Comparison of ENCODE assay signal across 16 cellular contexts in genomic region chr1:196861429-196861828, GRCh38. TPM values are rescaled to one million over a fixed set of nuclear protein-coding genes. Genes with fewer than 3 reads are reported as not detected.
DNase-seq lines count a peak whose midpoint lies in the region; ATAC-seq and TF ChIP-seq lines count a peak whose summit lies in the region.
"Had no signal": no experiment of that assay in that cellular context is flagged by ENCODE, and none has a peak within 500 bp of the region (broad histone marks: within the 10 kb centered on the region; RNA-seq: fewer than 3 reads in every experiment).

No MANE protein-coding gene starts in this region.

- H4K12ac ChIP-seq in trophoblast cell (ENCODE audit: low read depth, low read length), result no peak overlapping the region

- no peak overlapping the region for H2BK120ac ChIP-seq in trophoblast cell (ENCODE audit: insufficient read depth, low read length, poor library complexity)

- no peak overlapping the region for H3K14ac ChIP-seq in trophoblast cell (ENCODE audit: low read length)

- no peaks in the 10 kb centered on the region for H3K27me3 ChIP-seq in trophoblast cell (ENCODE audit: insufficient read depth, low read length)
- H3K27me3 ChIP-seq: BLaER1 treated with 17β-estradiol and CSF1 and Interleukin-3, amounts not matched to agents 10 nM and 100 nM had no signal

- no peak overlapping the region for H3K4me3 ChIP-seq in trophoblast cell (ENCODE audit: low read depth, low read length)
- H3K4me3 ChIP-seq: BLaER1 treated with 17β-estradiol and CSF1 and Interleukin-3, amounts not matched to agents 10 nM and 100 nM; K562 had no signal

- no peak overlapping the region for H2AK5ac ChIP-seq in trophoblast cell (ENCODE audit: low read length)

- no peak overlapping the region for H4K91ac ChIP-seq in trophoblast cell (ENCODE audit: low read depth, low read length)

- H2BK12ac ChIP-seq in trophoblast cell (ENCODE audit: low read length), result no peak overlapping the region

- no peaks in the 10 kb centered on the region for H3K4me1 ChIP-seq in trophoblast cell (ENCODE audit: control insufficient read depth in 1 of 2, insufficient read depth in 2 of 2, low read length in 2 of 2)
- H3K4me1 ChIP-seq: BLaER1 treated with 17β-estradiol and CSF1 and Interleukin-3, amounts not matched to agents 10 nM and 100 nM had no signal

- H3K9me3 Mint-ChIP-seq in Calu3 (ENCODE audit: low read depth, unreplicated experiment) (peaks cover 2% of the 10 kb centered on the region), type B pancreatic cell (no peaks in the 10 kb centered on the region)

- intact Hi-C loops in Calu3 (cut with micrococcal nuclease; ENCODE audit: unreplicated experiment), result no loop called here

- no peak overlapping the region for H3K4ac ChIP-seq in trophoblast cell (ENCODE audit: low read depth, low read length)

- H2BK5ac ChIP-seq in trophoblast cell (ENCODE audit: low read depth, low read length, poor library complexity), result no peak overlapping the region

- no CpG with 5 or more reads among the region's 2 CpGs for WGBS in trophoblast cell (ENCODE audit: extremely low coverage, insufficient coverage, insufficient read length)

- no peaks in the 10 kb centered on the region for H3K36me3 Mint-ChIP-seq in Calu3 (ENCODE audit: insufficient read depth, unreplicated experiment)
- no peaks in the 10 kb centered on the region for H3K36me3 Mint-ChIP-seq in type B pancreatic cell
- H3K36me3 Mint-ChIP-seq: CD4-positive, CD25-positive, alpha-beta regulatory T cell had no signal

- TF ChIP-seq CTCF in Calu3 (IDR thresholded peaks at IDR 0.05; ENCODE audit: unreplicated experiment) (no peak), type B pancreatic cell (conservative IDR thresholded peaks at IDR 0.05) (no peak), GM10266 (IDR thresholded peaks at IDR 0.05; ENCODE audit: control insufficient read depth, insufficient read depth, low read depth, missing control alignments) (no peak)

- H3K9ac ChIP-seq in trophoblast cell (ENCODE audit: low read length), result no peak overlapping the region
- H3K9ac ChIP-seq: BLaER1 treated with 17β-estradiol and CSF1 and Interleukin-3, amounts not matched to agents 10 nM and 100 nM had no signal

- no peak overlapping the region for H3K4me2 ChIP-seq in trophoblast cell (ENCODE audit: low read length)
- H3K4me2 ChIP-seq: BLaER1 treated with 17β-estradiol and CSF1 and Interleukin-3, amounts not matched to agents 10 nM and 100 nM had no signal

- BruUV-seq in Calu3 (replicated peaks; lab: Mats Ljungman, UMichigan), result no TSS peak

- H3K9me3 ChIP-seq in trophoblast cell (ENCODE audit: insufficient read depth, low read depth, low read length), result no peaks in the 10 kb centered on the region
- H3K9me3 ChIP-seq: BLaER1 treated with 17β-estradiol and CSF1 and Interleukin-3, amounts not matched to agents 10 nM and 100 nM had no signal

- CTCF ChIA-PET in Calu3 (lab: Charles Lee), result no interaction called here

- no peak overlapping the region for H3K18ac ChIP-seq in trophoblast cell (ENCODE audit: low read length)

- no peak overlapping the region for H2AFZ ChIP-seq in trophoblast cell (ENCODE audit: insufficient read depth, low read length, poor library complexity)

- no peaks in the 10 kb centered on the region for H3K27me3 Mint-ChIP-seq in Calu3 (ENCODE audit: unreplicated experiment)
- H3K27me3 Mint-ChIP-seq in type B pancreatic cell, result no peaks in the 10 kb centered on the region

- no peak for DNase-seq in Calu3
- DNase-seq in OCI-M1 (lab: John Stamatoyannopoulos, UW), result peak; percentile 55
- peak; percentile 43 for DNase-seq in epithelial cell of prostate (ENCODE audit: low read depth, low spot score)
- no peak for DNase-seq in type B pancreatic cell (ENCODE audit: extremely low spot score, unreplicated experiment)
- DNase-seq in GM10266 (ENCODE audit: extremely low spot score), result no peak
- no peak for DNase-seq in trophoblast cell
- DNase-seq: ACHN; CD4-positive, CD25-positive, alpha-beta regulatory T cell; DMS53; GF-D8 had no signal

- H4K8ac ChIP-seq in trophoblast cell (ENCODE audit: low read depth, low read length), result no peak overlapping the region

- H3K27ac Mint-ChIP-seq in Calu3 (ENCODE audit: unreplicated experiment) (peak overlapping the region; percentile 65), type B pancreatic cell (peak overlapping the region; percentile 33)
- H3K27ac Mint-ChIP-seq: CD4-positive, CD25-positive, alpha-beta regulatory T cell had no signal

- H3K4me3 Mint-ChIP-seq in Calu3 (ENCODE audit: low read depth, unreplicated experiment) (no peak overlapping the region), type B pancreatic cell (no peak overlapping the region)
- H3K4me3 Mint-ChIP-seq: CD4-positive, CD25-positive, alpha-beta regulatory T cell had no signal

- no peaks in the 10 kb centered on the region for H3K79me1 ChIP-seq in trophoblast cell (ENCODE audit: low read length)

- H3K4me1 Mint-ChIP-seq in Calu3 (ENCODE audit: low read depth, unreplicated experiment) (peaks cover 12% of the 10 kb centered on the region), type B pancreatic cell (ENCODE audit: unreplicated experiment) (no peaks in the 10 kb centered on the region)
- H3K4me1 Mint-ChIP-seq: CD4-positive, CD25-positive, alpha-beta regulatory T cell had no signal

- H3K36me3 ChIP-seq in trophoblast cell (ENCODE audit: control insufficient read depth in 1 of 2, insufficient read depth in 2 of 2, low read length in 2 of 2), result no peaks in the 10 kb centered on the region
- H3K36me3 ChIP-seq: BLaER1 treated with 17β-estradiol and CSF1 and Interleukin-3, amounts not matched to agents 10 nM and 100 nM had no signal

- ATAC-seq in HG02852 (IDR thresholded peaks at IDR 0.05; ENCODE audit: unreplicated experiment), result no peak
- ATAC-seq: HCT116, K562 had no signal

- H3K79me2 ChIP-seq in trophoblast cell (ENCODE audit: control insufficient read depth, insufficient read depth, low read length, poor library complexity), result no peaks in the 10 kb centered on the region

- H3K23ac ChIP-seq in trophoblast cell (ENCODE audit: low read length), result no peak overlapping the region

- H3K27ac ChIP-seq in epithelial cell of prostate, result peak overlapping the region; percentile 26
- no peak overlapping the region for H3K27ac ChIP-seq in trophoblast cell (ENCODE audit: low read depth, low read length)
- H3K27ac ChIP-seq: BLaER1 treated with 17β-estradiol and CSF1 and Interleukin-3, amounts not matched to agents 10 nM and 100 nM; HL-60 had no signal

RNA-seq across cellular contexts. Expression of gene CFHR4, which starts 26.4 kb away (rescaled TPM):
- total RNA-seq in Calu3 (2022), result not detected in 2 replicates
- not detected in 2 replicates for total RNA-seq in type B pancreatic cell (ENCODE audit: low replicate concordance)
- polyA plus RNA-seq in trophoblast cell (2013), result not detected in 2 replicates
- total RNA-seq: A172; CD4-positive, CD25-positive, alpha-beta regulatory T cell; K562 had no signal
- polyA plus RNA-seq: CD4-positive, CD25-positive, alpha-beta regulatory T cell had no signal

RNA-seq across cellular contexts. Expression of gene CFHR1, which starts 41.9 kb away (rescaled TPM):
- total RNA-seq in Calu3 (2022) (not detected in 2 replicates), type B pancreatic cell (ENCODE audit: low replicate concordance) (not detected in 2 replicates)
- polyA plus RNA-seq in trophoblast cell (2013), result not detected in 2 replicates
- total RNA-seq: CD4-positive, CD25-positive, alpha-beta regulatory T cell; K562 had no signal
- polyA plus RNA-seq: CD4-positive, CD25-positive, alpha-beta regulatory T cell had no signal

Comparison
In these comparisons a context has a peak if more than half of its experiments do, and no peak if none do; other contexts are left out.
1. DNase-seq: peak in OCI-M1 (single experiment) and epithelial cell of prostate (single experiment); none in Calu3 (single experiment), type B pancreatic cell (single experiment), GM10266 (single experiment) and trophoblast cell (0 of 2).